8 cellular contexts compared by ENCODE assay signal in genomic region chr3:69079269-69080159, GRCh38. TPM values are rescaled to one million over a fixed set of nuclear protein-coding genes. Genes with fewer than 3 reads are reported as not detected.
DNase-seq lines count a peak whose midpoint lies in the region; ATAC-seq and TF ChIP-seq lines count a peak whose summit lies in the region.

No MANE protein-coding gene starts in this region.

- DNase-seq in AG08395 (ENCODE audit: low spot score) (peak; percentile 11), NT2/D1 (ENCODE audit: low read depth, low spot score) (no peak), chondrocyte (ENCODE audit: low spot score) (no peak), right lobe of liver (peak in 2 of 3 donors; percentile 35 to 59), tibial artery (no peak), GF-D8 (lab: John Stamatoyannopoulos, UW) (no peak), cerebellar nuclear complex (lab: John Stamatoyannopoulos, UW) (no peak)

- TF ChIP-seq CTCF in chondrocyte (IDR thresholded peaks at IDR 0.05) (no peak), right lobe of liver (IDR thresholded peaks at IDR 0.05) (no peak), tibial artery (IDR thresholded peaks at IDR 0.05) (no peak)

- H3K27me3 ChIP-seq in NT2/D1 (ENCODE audit: insufficient read depth, insufficient read length) (no peaks in the 10 kb centered on the region), right lobe of liver (no peaks in the 10 kb centered on the region), tibial artery (no peaks in the 10 kb centered on the region)

- 2% methylated on average over 21 of the region's 29 CpGs for WGBS in right lobe of liver (ENCODE audit: insufficient coverage, low coverage, low lambda C conversion rate, missing lambda C conversion rate)

- H3K9me3 ChIP-seq in NT2/D1 (ENCODE audit: insufficient read depth, low read length) (no peaks in the 10 kb centered on the region), right lobe of liver (no peaks in the 10 kb centered on the region), tibial artery (no peaks in the 10 kb centered on the region)

- intact Hi-C loops in right lobe of liver (cut with DNase I): no loop called here
- intact Hi-C loops in tibial artery (cut with DNase I; ENCODE audit: low total_unique reads): loop anchor here (10.0 kb wide), 1 partner anchor 65 kb away; the partner anchor contains the start of gene EOGT

- H3K4me1 ChIP-seq in NT2/D1 (ENCODE audit: insufficient read depth, insufficient read length) (no peaks in the 10 kb centered on the region), right lobe of liver (peaks cover 0 to 30% (median 6%) of the 10 kb centered on the region in 4 donors), tibial artery (peaks cover 0 to 56% (median 41%) of the 10 kb centered on the region in 4 donors)

- no peak for TF ChIP-seq POLR2A in right lobe of liver (IDR thresholded peaks at IDR 0.05)

- no peaks in the 10 kb centered on the region for H3K27me3 Mint-ChIP-seq in chondrocyte (ENCODE audit: low read depth)

- peaks cover 26% of the 10 kb centered on the region for H3K36me3 ChIP-seq in NT2/D1 (ENCODE audit: insufficient read depth, insufficient read length, low read length)
- H3K36me3 ChIP-seq in right lobe of liver: peaks cover 0 to 7% (median 0%) of the 10 kb centered on the region in 4 donors
- H3K36me3 ChIP-seq in tibial artery: peaks cover 0 to 12% (median 9%) of the 10 kb centered on the region in 3 donors

- H3K4me3 Mint-ChIP-seq in chondrocyte (ENCODE audit: unreplicated experiment): peak overlapping the region; percentile 78

- H3K27ac ChIP-seq in right lobe of liver (peak overlapping the region; percentile 49 to 86 (median 80)), tibial artery (peak overlapping the region; percentile 85 to 88)

- peaks cover 63% of the 10 kb centered on the region for H3K4me1 Mint-ChIP-seq in chondrocyte (ENCODE audit: low read depth)

- H3K9me3 Mint-ChIP-seq in chondrocyte (ENCODE audit: low read depth): no peaks in the 10 kb centered on the region

- ATAC-seq in GM19035 (IDR thresholded peaks at IDR 0.05; ENCODE audit: unreplicated experiment): peak; percentile 12
- ATAC-seq in right lobe of liver: peak; percentile 20 to 63 (median 53)

- peaks cover 2% of the 10 kb centered on the region for H3K36me3 Mint-ChIP-seq in chondrocyte (ENCODE audit: low read depth)

- H3K4me3 ChIP-seq in NT2/D1 (ENCODE audit: insufficient read length, low read depth) (peak overlapping the region; percentile 76), right lobe of liver (peak overlapping the region; percentile 85 to 92 (median 91)), tibial artery (peak overlapping the region; percentile 83 to 87)

- H3K9ac ChIP-seq in NT2/D1 (ENCODE audit: insufficient read length, low read depth): peak overlapping the region; percentile 94

- H3K27ac Mint-ChIP-seq in chondrocyte (ENCODE audit: unreplicated experiment): peak overlapping the region; percentile 34

RNA-seq across cellular contexts. Expression of gene UBA3, which starts 0.7 kb away (rescaled TPM):
- total RNA-seq in chondrocyte (58.3 to 70.7 TPM (median 63.1 TPM) in 3 replicates), right lobe of liver (10 to 100 TPM; 17.2 to 27.3 (median 20.3) TPM)

RNA-seq across cellular contexts. Expression of gene ARL6IP5, which starts 5.2 kb away (rescaled TPM):
- total RNA-seq in chondrocyte (118 to 121 TPM (median 120 TPM) in 3 replicates), right lobe of liver (10 to 100 TPM; 25.6 to 48.8 (median 36.3) TPM)

RNA-seq across cellular contexts. Expression of gene TMF1, which starts 27.4 kb away (rescaled TPM):
- 37.7 to 53.3 TPM (median 40.4 TPM) in 3 replicates for total RNA-seq in chondrocyte
- 10 to 100 TPM in 4 of 6 experiments, 1 to 10 TPM in 2; 7.9 to 15.4 (median 11.5) TPM for total RNA-seq in right lobe of liver

RNA-seq across cellular contexts. Expression of gene LMOD3, which starts 42.9 kb away (rescaled TPM):
- total RNA-seq in chondrocyte (not detected in 3 replicates), right lobe of liver (under 1 TPM in 3 of 6 experiments, not detected in 3; 0.07 to 0.25 (median 0.13) TPM)

Comparison
In these comparisons a context has a peak if more than half of its experiments do, and no peak if none do; other contexts are left out.
1. DNase-seq: peak in AG08395 (single experiment) and right lobe of liver (2 of 3); none in NT2/D1 (single experiment), chondrocyte (single experiment), tibial artery (0 of 2), GF-D8 (single experiment) and cerebellar nuclear complex (0 of 2).
2. Peak in every context shown above with its lines, with median percentiles within 50 percentile points of each other: H3K4me3 ChIP-seq.